8 cellular contexts compared by ENCODE assay signal in the genomic region with DNA sequence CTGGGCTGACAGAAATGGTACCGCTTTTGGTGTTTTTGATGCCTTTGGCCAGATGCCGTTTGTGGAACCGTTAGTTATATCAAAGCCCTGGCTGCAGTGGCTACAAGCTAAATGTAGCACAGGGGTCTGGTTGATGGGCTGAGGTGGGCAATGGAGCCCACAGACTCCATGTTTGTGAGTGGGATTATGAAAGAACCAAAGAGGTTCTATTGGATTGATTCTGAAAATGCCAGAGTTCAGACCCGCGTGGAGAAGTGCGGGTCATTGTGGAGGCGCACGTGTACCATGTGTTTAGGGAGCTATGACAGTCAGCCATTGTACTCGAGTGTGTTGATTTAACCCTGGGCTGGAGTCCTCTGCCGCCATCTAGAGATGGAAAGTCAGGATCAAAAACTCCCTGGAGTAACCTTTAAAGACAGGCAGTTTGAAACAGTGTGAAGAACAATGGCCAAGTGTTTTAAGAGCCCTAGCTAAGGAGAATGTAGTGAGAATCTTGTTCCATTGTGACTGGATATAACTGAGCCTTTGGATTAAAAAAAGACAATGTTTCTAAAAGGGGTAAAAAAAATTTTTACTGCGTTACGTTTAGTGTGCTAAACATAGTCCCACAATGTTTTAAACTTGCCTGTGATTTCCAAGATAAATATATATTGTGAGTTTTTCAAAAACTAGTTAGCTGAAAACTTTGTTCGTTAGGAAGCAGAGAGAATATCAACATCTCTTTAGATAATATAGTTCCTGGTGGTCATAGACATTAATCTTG. TPM values are rescaled to one million over a fixed set of nuclear protein-coding genes. Genes with fewer than 3 reads are reported as not detected.
DNase-seq lines count a peak whose midpoint lies in the region; ATAC-seq and TF ChIP-seq lines count a peak whose summit lies in the region.

No MANE protein-coding gene starts in this region.

- TF ChIP-seq POLR2A in IMR-90 (IDR thresholded peaks at IDR 0.05; ENCODE audit: low read depth, low read length) = no peak

- ATAC-seq in IMR-90 (ENCODE audit: low read depth) = peak; percentile 86
- peak; percentile 98 for ATAC-seq in left lobe of liver
- peak; percentile 83 for ATAC-seq in upper lobe of right lung

- H3K36me3 ChIP-seq in IMR-90 (ENCODE audit: control insufficient read depth, insufficient read depth, low read length) (no peaks in the 10 kb centered on the region), upper lobe of right lung (no peaks in the 10 kb centered on the region)

- no peak overlapping the region for H3K14ac ChIP-seq in IMR-90 (replicated peaks; ENCODE audit: low read depth, low read length)

- no peak overlapping the region for H3K4ac ChIP-seq in IMR-90 (ENCODE audit: low read depth, low read length)

- H3K4me1 Mint-ChIP-seq in activated T-helper 2 cell treated with anti-CD3 and anti-CD28 coated beads, Interferon-gamma antibody, Interleukin-2, Interleukin-4, amounts not matched to agents 10 μg/mL and 5 μg/mL and 100 μg/mL, durations not matched to agents 14 hours and 24 hours and 36 hours (ENCODE audit: low read depth) = peaks cover 14% of the 10 kb centered on the region

- no TSS peak for BruUV-seq in IMR-90 (replicated peaks; lab: Mats Ljungman, UMichigan)

- DNase-seq in ELF-1 (ENCODE audit: low read depth, low spot score) (peak; percentile 82), IMR-90 (peak; percentile 61), OCI-M2 (lab: John Stamatoyannopoulos, UW; ENCODE audit: unreplicated experiment) (peak; percentile 38), coronary artery (ENCODE audit: low spot score) (no peak), left lobe of liver (ENCODE audit: low spot score) (peak; percentile 62), upper lobe of right lung (no peak), T1000 (lab: John Stamatoyannopoulos, UW) (no peak)
- DNase-seq in activated T-helper 2 cell treated with anti-CD3 and anti-CD28 coated beads, Interferon-gamma antibody, Interleukin-2, Interleukin-4, amounts not matched to agents 10 μg/mL and 5 μg/mL and 100 μg/mL, durations not matched to agents 14 hours and 24 hours and 36 hours (ENCODE audit: low spot score) = no peak

- peak; percentile 54 for TF ChIP-seq RAD21 in IMR-90 (IDR thresholded peaks at IDR 0.05; ENCODE audit: low read length)

- peaks cover 14% of the 10 kb centered on the region for H3K27me3 Mint-ChIP-seq in activated T-helper 2 cell treated with anti-CD3 and anti-CD28 coated beads, Interferon-gamma antibody, Interleukin-2, Interleukin-4, amounts not matched to agents 10 μg/mL and 5 μg/mL and 100 μg/mL, durations not matched to agents 14 hours and 24 hours and 36 hours (ENCODE audit: low read depth)

- no peak overlapping the region for H3K56ac ChIP-seq in IMR-90 (ENCODE audit: extremely low read depth, insufficient read depth, low read length)

- H3K9me3 Mint-ChIP-seq in activated T-helper 2 cell treated with anti-CD3 and anti-CD28 coated beads, Interferon-gamma antibody, Interleukin-2, Interleukin-4, amounts not matched to agents 10 μg/mL and 5 μg/mL and 100 μg/mL, durations not matched to agents 14 hours and 24 hours and 36 hours = no peaks in the 10 kb centered on the region

- no peak overlapping the region for H2AK5ac ChIP-seq in IMR-90 (ENCODE audit: low read depth, low read length)

- H2BK15ac ChIP-seq in IMR-90 (ENCODE audit: low read depth, low read length) = no peak overlapping the region

- no peak overlapping the region for H2BK5ac ChIP-seq in IMR-90 (ENCODE audit: low read depth, low read length, poor library complexity, severe bottlenecking)

- H4K91ac ChIP-seq in IMR-90 (ENCODE audit: insufficient read depth, low read depth, low read length) = no peak overlapping the region

- H3K27me3 ChIP-seq in IMR-90 (ENCODE audit: control insufficient read depth, insufficient read depth, low read length) (peaks cover 17% of the 10 kb centered on the region), upper lobe of right lung (no peaks in the 10 kb centered on the region)

- no peaks in the 10 kb centered on the region for H3K9me1 ChIP-seq in IMR-90 (ENCODE audit: insufficient read depth, low read length)

- no peak overlapping the region for H2AK9ac ChIP-seq in IMR-90 (replicated peaks; ENCODE audit: low read depth, low read length, poor library complexity)

- no peak overlapping the region for H4K5ac ChIP-seq in IMR-90 (ENCODE audit: low read depth, low read length)

- H3K9ac ChIP-seq in IMR-90 (ENCODE audit: low read depth, low read length) = no peak overlapping the region

- no peak overlapping the region for H4K8ac ChIP-seq in IMR-90 (ENCODE audit: low read depth in 2 of 2, low read length in 2 of 2)

- no peak overlapping the region for H2BK20ac ChIP-seq in IMR-90 (ENCODE audit: low read depth, low read length)

- no peaks in the 10 kb centered on the region for H3K9me3 ChIP-seq in IMR-90 (ENCODE audit: control insufficient read depth, insufficient read depth, low read length)
- no peaks in the 10 kb centered on the region for H3K9me3 ChIP-seq in upper lobe of right lung

- no peak overlapping the region for H3K18ac ChIP-seq in IMR-90 (ENCODE audit: low read depth, low read length)

- no peak overlapping the region for H2BK120ac ChIP-seq in IMR-90 (ENCODE audit: low read depth, low read length)

- H3K23ac ChIP-seq in IMR-90 (ENCODE audit: low read depth, low read length) = no peak overlapping the region

- H3K4me1 ChIP-seq in IMR-90 (ENCODE audit: control insufficient read depth, insufficient read depth, low read length) (0 out of 2 replicates have a peak, but pooled peaks cover 2% of the 10 kb centered on the region), upper lobe of right lung (peaks cover 9% of the 10 kb centered on the region)

- no peak overlapping the region for H3K27ac ChIP-seq in IMR-90 (ENCODE audit: insufficient read depth, low read length)
- no peak overlapping the region for H3K27ac ChIP-seq in coronary artery
- no peak overlapping the region for H3K27ac ChIP-seq in upper lobe of right lung

- H3K4me3 ChIP-seq in IMR-90 (ENCODE audit: insufficient read depth, low read depth, low read length) (no peak overlapping the region), coronary artery (peak overlapping the region; percentile 10), upper lobe of right lung (no peak overlapping the region)

- CTCF ChIA-PET in IMR-90 (lab: Yijun Ruan, JAX) = interaction anchor here (1.0 to 1.9 kb wide), 7 partner anchors 9 to 96 kb away, joined by 3 to 7 read pairs (median 4); partner anchors contain the start of gene SDAD1

- TF ChIP-seq CTCF in IMR-90 (conservative IDR thresholded peaks at IDR 0.05; ENCODE audit: low read depth, low read length) = peak; percentile 57
- TF ChIP-seq CTCF in coronary artery (IDR thresholded peaks at IDR 0.05) = no peak
- peak; percentile 34 for TF ChIP-seq CTCF in upper lobe of right lung (IDR thresholded peaks at IDR 0.05)

- dilution Hi-C loops in IMR-90 (cut with HindIII; ENCODE audit: low sequenced_read_pairs, unreplicated experiment) = no loop called here

- in situ Hi-C loops in IMR-90 (cut with MboI; ENCODE audit: low sequenced_read_pairs) = no loop called here

- POLR2A ChIA-PET in IMR-90 (lab: Charles Lee; ENCODE audit: unreplicated experiment) = no interaction called here

- H3K79me1 ChIP-seq in IMR-90 (ENCODE audit: low read depth in 1 of 2, low read length in 2 of 2) = no peaks in the 10 kb centered on the region

- no peak overlapping the region for H3K4me2 ChIP-seq in IMR-90 (ENCODE audit: low read depth, low read length)

- no peak overlapping the region for H3K4me3 Mint-ChIP-seq in activated T-helper 2 cell treated with anti-CD3 and anti-CD28 coated beads, Interferon-gamma antibody, Interleukin-2, Interleukin-4, amounts not matched to agents 10 μg/mL and 5 μg/mL and 100 μg/mL, durations not matched to agents 14 hours and 24 hours and 36 hours (ENCODE audit: low read depth)

- no peak overlapping the region for H3K27ac Mint-ChIP-seq in activated T-helper 2 cell treated with anti-CD3 and anti-CD28 coated beads, Interferon-gamma antibody, Interleukin-2, Interleukin-4, amounts not matched to agents 10 μg/mL and 5 μg/mL and 100 μg/mL, durations not matched to agents 14 hours and 24 hours and 36 hours

- 0% methylated on average over 1 of the region's 13 CpGs; no CpG with 5 or more reads in 1 of the 2 experiments for WGBS in IMR-90 (ENCODE audit: extremely low coverage in 2 of 2, insufficient read length in 1 of 2), 2 experiments

- H2AFZ ChIP-seq in IMR-90 (replicated peaks; ENCODE audit: low read length, poor library complexity) = peak overlapping the region; percentile 80

- no peaks in the 10 kb centered on the region for H4K20me1 ChIP-seq in IMR-90 (ENCODE audit: insufficient read depth, low read length)

- intact Hi-C loops in IMR-90 (cut with micrococcal nuclease) (loop anchor here (10.0 kb wide), 1 partner anchor 192 kb away; no protein-coding TSS in a partner anchor), upper lobe of right lung (cut with DNase I) (no loop called here)
- intact Hi-C loops in activated T-helper 2 cell treated with anti-CD3 and anti-CD28 coated beads, Interferon-gamma antibody, Interleukin-2, Interleukin-4, amounts not matched to agents 10 μg/mL and 5 μg/mL and 100 μg/mL, durations not matched to agents 14 hours and 24 hours and 36 hours (cut with micrococcal nuclease) = no loop called here

- no peaks in the 10 kb centered on the region for H3K36me3 Mint-ChIP-seq in activated T-helper 2 cell treated with anti-CD3 and anti-CD28 coated beads, Interferon-gamma antibody, Interleukin-2, Interleukin-4, amounts not matched to agents 10 μg/mL and 5 μg/mL and 100 μg/mL, durations not matched to agents 14 hours and 24 hours and 36 hours (ENCODE audit: low read depth)

TF ChIP-seq in IMR-90, 13 proteins besides CTCF, POLR2A, EP300 and RAD21 (continues in another document):
- no peak for TF ChIP-seq FOS (IDR thresholded peaks at IDR 0.05; ENCODE audit: low read depth, low read length)
- peak; percentile 88 for TF ChIP-seq MXI1 (IDR thresholded peaks at IDR 0.05; ENCODE audit: borderline replicate concordance, low read depth, low read length)
- TF ChIP-seq SMC3 (IDR thresholded peaks at IDR 0.05; ENCODE audit: low read depth, low read length) = peak; percentile 45

RNA-seq across cellular contexts. Expression of gene ART3, which starts 12.7 kb away (rescaled TPM):
- total RNA-seq in IMR-90 (2012; rRNA removed) (not detected in 2 replicates), left lobe of liver (not detected), upper lobe of right lung (not detected)
- 0.15 and 0.30 TPM in 2 replicates for polyA plus RNA-seq in IMR-90 (2012; rRNA removed)
- 0.03 TPM in 1 of 2 replicates, not detected in the other for polyA plus RNA-seq in IMR-90 (2012; cell fraction: cytosol; rRNA removed)
- 0.08 TPM in 1 of 2 replicates, not detected in the other for polyA plus RNA-seq in IMR-90 (2012; cell fraction: nucleus; rRNA removed; ENCODE audit: low replicate concordance)
- not detected in 2 replicates for total RNA-seq in activated T-helper 2 cell treated with anti-CD3 and anti-CD28 coated beads, Interferon-gamma antibody, Interleukin-2, Interleukin-4, amounts not matched to agents 10 μg/mL and 5 μg/mL and 100 μg/mL, durations not matched to agents 14 hours and 24 hours and 36 hours

RNA-seq across cellular contexts. Expression of gene CXCL11, which starts 51.3 kb away (rescaled TPM):
- total RNA-seq in IMR-90 (2012; rRNA removed) (under 0.01 TPM in 2 replicates), left lobe of liver (not detected), upper lobe of right lung (not detected)
- polyA plus RNA-seq in IMR-90 (2012; rRNA removed) = not detected in 2 replicates
- polyA plus RNA-seq in IMR-90 (2012; cell fraction: cytosol; rRNA removed) = not detected in 2 replicates
- not detected in 2 replicates for polyA plus RNA-seq in IMR-90 (2012; cell fraction: nucleus; rRNA removed; ENCODE audit: low replicate concordance)
- total RNA-seq in activated T-helper 2 cell treated with anti-CD3 and anti-CD28 coated beads, Interferon-gamma antibody, Interleukin-2, Interleukin-4, amounts not matched to agents 10 μg/mL and 5 μg/mL and 100 μg/mL, durations not matched to agents 14 hours and 24 hours and 36 hours = not detected in 2 replicates

Comparison
In these comparisons a context has a peak if more than half of its experiments do, and no peak if none do; other contexts are left out.
1. DNase-seq: peak in ELF-1 (single experiment), IMR-90 (single experiment), OCI-M2 (single experiment) and left lobe of liver (single experiment); none in coronary artery (single experiment), upper lobe of right lung (single experiment), T1000 (single experiment) and activated T-helper 2 cell treated with anti-CD3 and anti-CD28 coated beads, Interferon-gamma antibody, Interleukin-2, Interleukin-4, amounts not matched to agents 10 μg/mL and 5 μg/mL and 100 μg/mL, durations not matched to agents 14 hours and 24 hours and 36 hours (single experiment).
2. Peak in every context shown above with its lines, with median percentiles within 50 percentile points of each other: ATAC-seq.